9 cellular contexts compared by ENCODE assay signal in the genomic region with DNA sequence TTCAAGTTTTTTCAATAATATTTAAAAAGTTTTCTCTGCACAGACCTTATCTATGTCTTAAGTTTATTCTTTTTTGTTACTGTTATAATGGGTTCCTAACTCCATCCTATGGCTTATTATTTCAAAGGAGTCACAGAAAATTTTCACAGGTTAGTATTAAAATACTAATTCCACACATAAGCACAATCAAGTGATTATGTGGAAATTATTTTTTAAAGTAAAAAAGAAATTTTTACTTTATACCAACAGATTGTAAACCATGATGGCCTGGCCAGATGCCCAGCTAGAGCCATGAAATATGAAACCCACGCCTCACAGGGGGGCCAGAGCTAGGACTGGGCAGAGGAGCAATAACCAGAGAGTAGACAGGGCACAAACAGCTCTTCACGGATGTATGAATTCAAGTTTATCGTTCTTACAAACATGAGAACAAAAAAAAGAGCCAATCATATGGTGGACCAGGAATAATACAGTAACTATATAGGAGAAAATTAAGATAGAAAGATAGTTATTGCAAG. TPM values are rescaled to one million over a fixed set of nuclear protein-coding genes. Genes with fewer than 3 reads are reported as not detected.
A peak's percentile ranks its signal among the peaks of the same experiment; 100 is the strongest.
DNase-seq lines count a peak whose midpoint lies in the region; ATAC-seq, FAIRE-seq and TF ChIP-seq lines count a peak whose summit lies in the region.
"Had no signal": no experiment of that assay in that cellular context is flagged by ENCODE, and none has a peak within 500 bp of the region (broad histone marks: within the 10 kb centered on the region; RNA-seq: fewer than 3 reads in every experiment).

No MANE protein-coding gene starts in this region.

- H3K27ac ChIP-seq in astrocyte (ENCODE audit: low read depth, low read length), result no peak overlapping the region

- TF ChIP-seq CTCF in astrocyte (IDR thresholded peaks at IDR 0.05; ENCODE audit: insufficient read depth, low read depth, low read length) (no peak), nephron (IDR thresholded peaks at IDR 0.05; ENCODE audit: unreplicated experiment in 3 of 3) (no peak)

- H3K9me3 ChIP-seq in astrocyte (ENCODE audit: insufficient read depth, low read depth, low read length), result no peaks in the 10 kb centered on the region

- H3K79me2 ChIP-seq in astrocyte (ENCODE audit: insufficient read depth, low read length), result peaks cover 84% of the 10 kb centered on the region

- no peak overlapping the region for H3K4me3 ChIP-seq in astrocyte (ENCODE audit: insufficient read depth, low read depth, low read length)

- DNase-seq in EL (peak; percentile 64), NCI-H146 treated with DMSO at 0.1 percent for 48 hours (lab: John Stamatoyannopoulos, UW; ENCODE audit: unreplicated experiment) (peak; percentile 62), astrocyte (ENCODE audit: low read depth) (no peak), kidney tubule cell (ENCODE audit: low spot score) (no peak)
- DNase-seq in activated CD4-positive, alpha-beta T cell treated with anti-CD3 and anti-CD28 coated beads for 1 hour, result no peak
- DNase-seq: amygdala had no signal

- peaks cover 34% of the 10 kb centered on the region for H3K4me1 ChIP-seq in astrocyte (ENCODE audit: insufficient read depth, low read length)

- H3K4me3 Mint-ChIP-seq in astrocyte (ENCODE audit: unreplicated experiment) (peak overlapping the region; percentile 65), nephron (peak overlapping the region in 2 of 3 experiments; percentile 24 to 56)

- H3K36me3 ChIP-seq in astrocyte (ENCODE audit: insufficient read depth, low read length), result no peaks in the 10 kb centered on the region

- ATAC-seq in HG02642 (IDR thresholded peaks at IDR 0.05; ENCODE audit: poor library complexity, unreplicated experiment) (no peak), GM21390 (IDR thresholded peaks at IDR 0.05; ENCODE audit: unreplicated experiment) (no peak)

- no peaks in the 10 kb centered on the region for H3K27me3 ChIP-seq in astrocyte (ENCODE audit: insufficient read depth, low read length)

- no peak overlapping the region for H2AFZ ChIP-seq in astrocyte (ENCODE audit: low read depth, low read length)

- H3K27me3 Mint-ChIP-seq in astrocyte (ENCODE audit: low read depth, unreplicated experiment) (no peaks in the 10 kb centered on the region), nephron (ENCODE audit: low read depth) (no peaks in the 10 kb centered on the region)

- peak overlapping the region; percentile 25 for H3K4me2 ChIP-seq in astrocyte (ENCODE audit: low read length)

- H3K27ac Mint-ChIP-seq in astrocyte (ENCODE audit: unreplicated experiment), result no peak overlapping the region
- peak overlapping the region; percentile 53 to 73 (median 70) for H3K27ac Mint-ChIP-seq in nephron

- no peak for FAIRE-seq in astrocyte (lab: Jason Lieb, UNC)

- H3K4me1 Mint-ChIP-seq in astrocyte (ENCODE audit: low read depth, unreplicated experiment), result peaks cover 33% of the 10 kb centered on the region
- peaks cover 53% of the 10 kb centered on the region for H3K4me1 Mint-ChIP-seq in nephron

- H3K36me3 Mint-ChIP-seq in astrocyte (ENCODE audit: low read depth, unreplicated experiment) (no peaks in the 10 kb centered on the region), nephron (ENCODE audit: low read depth) (no peaks in the 10 kb centered on the region)

- H4K20me1 ChIP-seq in astrocyte (ENCODE audit: insufficient read depth, low read length), result peaks cover 79% of the 10 kb centered on the region

- H3K9me3 Mint-ChIP-seq in astrocyte (ENCODE audit: unreplicated experiment) (no peaks in the 10 kb centered on the region), nephron (no peaks in the 10 kb centered on the region)

- H3K9ac ChIP-seq in astrocyte (ENCODE audit: low read length), result no peak overlapping the region

RNA-seq across cellular contexts. Expression of a gene that starts 34.0 kb away (rescaled TPM):
- total RNA-seq in astrocyte, result 16.3 and 16.7 TPM in 2 replicates

Comparison
In these comparisons a context has a peak if more than half of its experiments do, and no peak if none do; other contexts are left out.
1. DNase-seq: peak in EL (single experiment) and NCI-H146 treated with DMSO at 0.1 percent for 48 hours (single experiment); none in astrocyte (single experiment), activated CD4-positive, alpha-beta T cell treated with anti-CD3 and anti-CD28 coated beads for 1 hour (single experiment) and kidney tubule cell (single experiment).